Comparison of ENCODE assay signal across 36 cellular contexts in genomic region chr9:136733611-136734010, GRCh38. TPM values are rescaled to one million over a fixed set of nuclear protein-coding genes. Genes with fewer than 3 reads are reported as not detected.
"Had no signal": no experiment of that assay in that cellular context is flagged by ENCODE, and none has a peak within 500 bp of the region (broad histone marks: within the 10 kb centered on the region; RNA-seq: fewer than 3 reads in every experiment).

No MANE protein-coding gene starts in this region.

- H3K9me3 ChIP-seq: adrenal gland, body of pancreas, breast epithelium, SJCRH30 had no signal

- H3K36me3 ChIP-seq: adrenal gland, breast epithelium, SJCRH30 had no signal

- H3K4me3 ChIP-seq: adrenal gland, body of pancreas, breast epithelium, PC-9, SJCRH30, SK-N-MC had no signal

- FAIRE-seq: astrocyte, RCC 7860 had no signal

- H3K36me3 Mint-ChIP-seq: activated naive CD4-positive, alpha-beta T cell treated with anti-CD3 and anti-CD28 coated beads, Interleukin-2, amount 50 U/mL, for 72 hours had no signal

- ATAC-seq: activated CD8-positive, alpha-beta T cell treated with anti-CD3 and anti-CD28 coated beads for 36 hours; activated naive CD4-positive, alpha-beta T cell treated with anti-CD3 and anti-CD28 coated beads, Interleukin-2, amount 50 U/mL, for 72 hours; activated T-cell treated with anti-CD3 and anti-CD28 coated beads, Interleukin-2, amount 50 U/mL, for 72 hours; body of pancreas had no signal

- H3K27ac ChIP-seq: adrenal gland, body of pancreas, breast epithelium, KMS-11, PC-9, SJCRH30, SK-N-MC had no signal

- H3K9ac ChIP-seq: KMS-11 had no signal

- H3K27ac Mint-ChIP-seq: activated CD8-positive, alpha-beta T cell treated with anti-CD3 and anti-CD28 coated beads for 36 hours; activated naive CD4-positive, alpha-beta T cell treated with anti-CD3 and anti-CD28 coated beads for 36 hours; activated T-cell treated with anti-CD3 and anti-CD28 coated beads, Interleukin-2, amount 50 U/mL, for 72 hours had no signal

- H3K27me3 ChIP-seq: adrenal gland, body of pancreas had no signal

- DNase-seq: activated CD4-positive, alpha-beta T cell treated with anti-CD3 and anti-CD28 coated beads, Interleukin-2, amount 10 ng/mL, durations not matched to agents 24 days and 14 days; activated CD4-positive, alpha-beta T cell treated with anti-CD3 and anti-CD28 coated beads, Interleukin-2, amount 50 U/mL, for 4 hours; activated CD8-positive, alpha-beta T cell treated with anti-CD3 and anti-CD28 coated beads for 36 hours; activated gamma-delta T cell treated with Interleukin-2 at 50 U/mL for 16 hours; activated naive CD4-positive, alpha-beta T cell treated with anti-CD3 and anti-CD28 coated beads for 36 hours; activated T-cell treated with anti-CD3 and anti-CD28 coated beads, Interleukin-2, amount 50 U/mL, for 1 hour; activated T-cell treated with anti-CD3 and anti-CD28 coated beads, Interleukin-2, amount 50 U/mL, for 72 hours; adrenal gland; body of pancreas; NCI-H1092 treated with DMSO at 0.1 percent for 48 hours; NCI-H1417; NCI-H146; NCI-H187; NCI-H2029 treated with DMSO at 0.1 percent for 48 hours; NCI-H2107; NCI-H2171; NCI-H510A; NCI-H526; NCI-H748 treated with DMSO at 0.1 percent for 48 hours; NK-92 treated with Interleukin-12 subunit alpha and Interleukin-12 subunit beta, amount 100 ng/mL, for 24 hours; PC-9; SHP77; SJCRH30; T1000 had no signal

- H2AFZ ChIP-seq: PC-9 had no signal

- H3K4me2 ChIP-seq: KMS-11, PC-9 had no signal

- H3K27me3 Mint-ChIP-seq: activated CD8-positive, alpha-beta T cell treated with anti-CD3 and anti-CD28 coated beads for 36 hours had no signal

- H3K4me3 Mint-ChIP-seq: activated CD4-positive, alpha-beta T cell treated with anti-CD3 and anti-CD28 coated beads, Interleukin-2, amount 10 ng/mL, durations not matched to agents 24 days and 14 days; activated CD8-positive, alpha-beta T cell treated with anti-CD3 and anti-CD28 coated beads for 36 hours; activated naive CD4-positive, alpha-beta T cell treated with anti-CD3 and anti-CD28 coated beads for 36 hours; activated T-cell treated with anti-CD3 and anti-CD28 coated beads, Interleukin-2, amount 50 U/mL, for 72 hours had no signal

- H3K9me3 Mint-ChIP-seq: activated CD4-positive, alpha-beta T cell treated with anti-CD3 and anti-CD28 coated beads, Interleukin-2, amount 10 ng/mL, durations not matched to agents 24 days and 14 days; activated CD8-positive, alpha-beta T cell treated with anti-CD3 and anti-CD28 coated beads for 36 hours; activated naive CD4-positive, alpha-beta T cell treated with anti-CD3 and anti-CD28 coated beads for 36 hours; activated naive CD4-positive, alpha-beta T cell treated with anti-CD3 and anti-CD28 coated beads, Interleukin-2, amount 50 U/mL, for 72 hours; activated T-cell treated with anti-CD3 and anti-CD28 coated beads, Interleukin-2, amount 50 U/mL, for 72 hours had no signal

RNA-seq across cellular contexts. Expression of gene LCN10, which starts 9.1 kb away (rescaled TPM):
- total RNA-seq: astrocyte, M059J, OCI-LY7, SJCRH30 had no signal

RNA-seq across cellular contexts. Expression of gene LCN6, which starts 14.7 kb away (rescaled TPM):
- total RNA-seq: activated CD4-positive, alpha-beta T cell treated with anti-CD3 and anti-CD28 coated beads, Interleukin-2, amount 10 ng/mL, durations not matched to agents 24 days and 14 days; activated CD8-positive, alpha-beta memory T cell treated with anti-CD3 and anti-CD28 coated beads for 36 hours; activated CD8-positive, alpha-beta T cell treated with anti-CD3 and anti-CD28 coated beads for 36 hours; activated naive CD4-positive, alpha-beta T cell treated with anti-CD3 and anti-CD28 coated beads for 36 hours; activated naive CD4-positive, alpha-beta T cell treated with anti-CD3 and anti-CD28 coated beads, Interleukin-2, amount 50 U/mL, for 72 hours; activated T-cell treated with anti-CD3 and anti-CD28 coated beads, Interleukin-2, amount 50 U/mL, for 72 hours; astrocyte; body of pancreas; M059J; OCI-LY7; PC-9; SJCRH30; T-helper 1 cell treated with Interleukin-12 subunit alpha and Interleukin-12 subunit beta and Interleukin-4 antibody, amounts not matched to agents 30 ng/mL and 1 ng/mL, for 36 hours; T-helper 2 cell treated with Interferon-gamma antibody and Interleukin-4, amounts not matched to agents 100 ng/mL and 5 ng/mL, for 36 hours had no signal

RNA-seq across cellular contexts. Expression of gene DIPK1B, which starts 21.2 kb away (rescaled TPM):
- total RNA-seq: activated CD8-positive, alpha-beta memory T cell treated with anti-CD3 and anti-CD28 coated beads for 36 hours had no signal

RNA-seq across cellular contexts. Expression of gene LCN8, which starts 24.4 kb away (rescaled TPM):
- total RNA-seq: activated CD4-positive, alpha-beta T cell treated with anti-CD3 and anti-CD28 coated beads, Interleukin-2, amount 10 ng/mL, durations not matched to agents 24 days and 14 days; activated CD8-positive, alpha-beta memory T cell treated with anti-CD3 and anti-CD28 coated beads for 36 hours; activated CD8-positive, alpha-beta T cell treated with anti-CD3 and anti-CD28 coated beads for 36 hours; activated naive CD4-positive, alpha-beta T cell treated with anti-CD3 and anti-CD28 coated beads for 36 hours; activated naive CD4-positive, alpha-beta T cell treated with anti-CD3 and anti-CD28 coated beads, Interleukin-2, amount 50 U/mL, for 72 hours; activated T-cell treated with anti-CD3 and anti-CD28 coated beads, Interleukin-2, amount 50 U/mL, for 72 hours; adrenal gland; astrocyte; body of pancreas; breast epithelium; cardiac septum; M059J; OCI-LY7; PC-9; SJCRH30; T-helper 1 cell treated with Interleukin-12 subunit alpha and Interleukin-12 subunit beta and Interleukin-4 antibody, amounts not matched to agents 30 ng/mL and 1 ng/mL, for 36 hours; T-helper 2 cell treated with Interferon-gamma antibody and Interleukin-4, amounts not matched to agents 100 ng/mL and 5 ng/mL, for 36 hours had no signal
- polyA plus RNA-seq: adrenal gland had no signal

RNA-seq across cellular contexts. Expression of gene LCN15, which starts 30.7 kb away (rescaled TPM):
- total RNA-seq: activated CD4-positive, alpha-beta T cell treated with anti-CD3 and anti-CD28 coated beads, Interleukin-2, amount 10 ng/mL, durations not matched to agents 24 days and 14 days; activated CD8-positive, alpha-beta memory T cell treated with anti-CD3 and anti-CD28 coated beads for 36 hours; activated CD8-positive, alpha-beta T cell treated with anti-CD3 and anti-CD28 coated beads for 36 hours; activated naive CD4-positive, alpha-beta T cell treated with anti-CD3 and anti-CD28 coated beads for 36 hours; activated naive CD4-positive, alpha-beta T cell treated with anti-CD3 and anti-CD28 coated beads, Interleukin-2, amount 50 U/mL, for 72 hours; activated T-cell treated with anti-CD3 and anti-CD28 coated beads, Interleukin-2, amount 50 U/mL, for 72 hours; adrenal gland; astrocyte; body of pancreas; breast epithelium; cardiac septum; M059J; OCI-LY7; PC-9; SJCRH30; T-helper 1 cell treated with Interleukin-12 subunit alpha and Interleukin-12 subunit beta and Interleukin-4 antibody, amounts not matched to agents 30 ng/mL and 1 ng/mL, for 36 hours; T-helper 2 cell treated with Interferon-gamma antibody and Interleukin-4, amounts not matched to agents 100 ng/mL and 5 ng/mL, for 36 hours had no signal
- polyA plus RNA-seq: adrenal gland had no signal
